ENCODE assay signal across 1 cellular context in the genomic region with DNA sequence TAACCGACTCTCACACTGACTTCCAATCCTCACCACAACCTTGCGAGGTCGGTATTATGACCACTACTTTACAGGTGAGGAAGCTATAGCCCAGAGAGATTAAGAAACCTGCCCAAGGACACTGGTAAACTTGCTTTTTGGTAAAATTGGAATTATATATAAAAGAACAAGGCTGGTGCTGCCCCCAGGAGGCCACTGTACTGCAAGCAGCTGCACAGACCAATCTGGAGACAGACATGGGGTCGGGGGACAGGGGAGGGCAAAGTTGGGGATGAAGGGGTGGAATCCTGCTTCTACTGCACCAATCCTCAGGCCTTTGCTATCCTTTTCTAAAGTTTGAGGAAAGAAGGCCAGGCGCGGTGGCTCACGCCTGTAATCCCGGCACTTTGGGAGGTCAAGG.
TF ChIP-seq lines count a peak whose summit lies in the region.

No MANE protein-coding gene starts in this region.

TF ChIP-seq in WTC11, 78 proteins besides CTCF, POLR2A, EP300 and RAD21 (continued from another document):
- TF ChIP-seq, protein P1, sequence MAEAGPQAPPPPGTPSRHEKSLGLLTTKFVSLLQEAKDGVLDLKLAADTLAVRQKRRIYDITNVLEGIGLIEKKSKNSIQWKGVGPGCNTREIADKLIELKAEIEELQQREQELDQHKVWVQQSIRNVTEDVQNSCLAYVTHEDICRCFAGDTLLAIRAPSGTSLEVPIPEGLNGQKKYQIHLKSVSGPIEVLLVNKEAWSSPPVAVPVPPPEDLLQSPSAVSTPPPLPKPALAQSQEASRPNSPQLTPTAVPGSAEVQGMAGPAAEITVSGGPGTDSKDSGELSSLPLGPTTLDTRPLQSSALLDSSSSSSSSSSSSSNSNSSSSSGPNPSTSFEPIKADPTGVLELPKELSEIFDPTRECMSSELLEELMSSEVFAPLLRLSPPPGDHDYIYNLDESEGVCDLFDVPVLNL (CRISPR knock-in tag; IDR thresholded peaks at IDR 0.05; ENCODE audit: borderline replicate concordance, low read depth) = no peak
- TF ChIP-seq, protein P2, sequence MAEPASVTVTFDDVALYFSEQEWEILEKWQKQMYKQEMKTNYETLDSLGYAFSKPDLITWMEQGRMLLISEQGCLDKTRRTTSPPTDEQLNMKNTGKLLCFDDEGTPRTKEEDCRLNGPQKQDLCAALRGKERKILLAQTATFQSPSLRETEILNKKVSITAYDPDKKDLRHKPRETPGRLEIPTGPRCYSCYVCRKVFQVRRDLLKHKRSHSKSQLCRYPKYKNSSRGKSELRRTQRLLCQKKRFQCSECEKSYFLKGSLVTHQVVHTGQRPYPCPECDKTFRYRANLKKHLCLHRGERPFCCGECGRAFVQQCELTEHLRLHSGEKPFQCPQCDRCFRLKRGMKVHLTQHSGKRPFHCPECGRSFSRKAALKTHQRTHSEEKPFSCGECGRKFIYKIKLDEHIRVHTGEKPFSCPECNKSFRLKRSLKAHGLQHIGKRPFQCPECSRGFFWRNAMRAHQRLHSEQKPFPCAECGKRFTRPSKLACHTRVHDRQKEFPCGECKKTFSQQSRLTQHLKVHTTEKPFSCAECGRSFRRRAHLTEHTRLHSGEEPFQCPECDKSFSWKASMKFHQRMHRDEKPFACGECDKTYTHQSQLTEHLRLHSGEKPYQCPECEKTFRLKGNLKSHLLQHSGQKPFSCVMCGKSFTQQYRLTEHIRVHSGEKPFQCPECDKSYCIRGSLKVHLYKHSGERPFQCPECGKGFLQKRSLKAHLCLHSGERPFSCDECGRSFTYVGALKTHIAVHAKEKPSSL (CRISPR knock-in tag; conservative IDR thresholded peaks at IDR 0.05) = no peak
- TF ChIP-seq, protein P3, sequence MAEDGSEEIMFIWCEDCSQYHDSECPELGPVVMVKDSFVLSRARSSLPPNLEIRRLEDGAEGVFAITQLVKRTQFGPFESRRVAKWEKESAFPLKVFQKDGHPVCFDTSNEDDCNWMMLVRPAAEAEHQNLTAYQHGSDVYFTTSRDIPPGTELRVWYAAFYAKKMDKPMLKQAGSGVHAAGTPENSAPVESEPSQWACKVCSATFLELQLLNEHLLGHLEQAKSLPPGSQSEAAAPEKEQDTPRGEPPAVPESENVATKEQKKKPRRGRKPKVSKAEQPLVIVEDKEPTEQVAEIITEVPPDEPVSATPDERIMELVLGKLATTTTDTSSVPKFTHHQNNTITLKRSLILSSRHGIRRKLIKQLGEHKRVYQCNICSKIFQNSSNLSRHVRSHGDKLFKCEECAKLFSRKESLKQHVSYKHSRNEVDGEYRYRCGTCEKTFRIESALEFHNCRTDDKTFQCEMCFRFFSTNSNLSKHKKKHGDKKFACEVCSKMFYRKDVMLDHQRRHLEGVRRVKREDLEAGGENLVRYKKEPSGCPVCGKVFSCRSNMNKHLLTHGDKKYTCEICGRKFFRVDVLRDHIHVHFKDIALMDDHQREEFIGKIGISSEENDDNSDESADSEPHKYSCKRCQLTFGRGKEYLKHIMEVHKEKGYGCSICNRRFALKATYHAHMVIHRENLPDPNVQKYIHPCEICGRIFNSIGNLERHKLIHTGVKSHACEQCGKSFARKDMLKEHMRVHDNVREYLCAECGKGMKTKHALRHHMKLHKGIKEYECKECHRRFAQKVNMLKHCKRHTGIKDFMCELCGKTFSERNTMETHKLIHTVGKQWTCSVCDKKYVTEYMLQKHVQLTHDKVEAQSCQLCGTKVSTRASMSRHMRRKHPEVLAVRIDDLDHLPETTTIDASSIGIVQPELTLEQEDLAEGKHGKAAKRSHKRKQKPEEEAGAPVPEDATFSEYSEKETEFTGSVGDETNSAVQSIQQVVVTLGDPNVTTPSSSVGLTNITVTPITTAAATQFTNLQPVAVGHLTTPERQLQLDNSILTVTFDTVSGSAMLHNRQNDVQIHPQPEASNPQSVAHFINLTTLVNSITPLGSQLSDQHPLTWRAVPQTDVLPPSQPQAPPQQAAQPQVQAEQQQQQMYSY (CRISPR knock-in tag; IDR thresholded peaks at IDR 0.05) = no peak
- TF ChIP-seq JUN (CRISPR knock-in tag; IDR thresholded peaks at IDR 0.05) (no peak), ZNF416 (CRISPR knock-in tag; IDR thresholded peaks at IDR 0.05) (no peak), ZNF138 (CRISPR knock-in tag; conservative IDR thresholded peaks at IDR 0.05) (no peak), NR1H2 (CRISPR knock-in tag; IDR thresholded peaks at IDR 0.05) (no peak), SP1 (CRISPR knock-in tag; conservative IDR thresholded peaks at IDR 0.05) (no peak)
- TF ChIP-seq, protein P4, sequence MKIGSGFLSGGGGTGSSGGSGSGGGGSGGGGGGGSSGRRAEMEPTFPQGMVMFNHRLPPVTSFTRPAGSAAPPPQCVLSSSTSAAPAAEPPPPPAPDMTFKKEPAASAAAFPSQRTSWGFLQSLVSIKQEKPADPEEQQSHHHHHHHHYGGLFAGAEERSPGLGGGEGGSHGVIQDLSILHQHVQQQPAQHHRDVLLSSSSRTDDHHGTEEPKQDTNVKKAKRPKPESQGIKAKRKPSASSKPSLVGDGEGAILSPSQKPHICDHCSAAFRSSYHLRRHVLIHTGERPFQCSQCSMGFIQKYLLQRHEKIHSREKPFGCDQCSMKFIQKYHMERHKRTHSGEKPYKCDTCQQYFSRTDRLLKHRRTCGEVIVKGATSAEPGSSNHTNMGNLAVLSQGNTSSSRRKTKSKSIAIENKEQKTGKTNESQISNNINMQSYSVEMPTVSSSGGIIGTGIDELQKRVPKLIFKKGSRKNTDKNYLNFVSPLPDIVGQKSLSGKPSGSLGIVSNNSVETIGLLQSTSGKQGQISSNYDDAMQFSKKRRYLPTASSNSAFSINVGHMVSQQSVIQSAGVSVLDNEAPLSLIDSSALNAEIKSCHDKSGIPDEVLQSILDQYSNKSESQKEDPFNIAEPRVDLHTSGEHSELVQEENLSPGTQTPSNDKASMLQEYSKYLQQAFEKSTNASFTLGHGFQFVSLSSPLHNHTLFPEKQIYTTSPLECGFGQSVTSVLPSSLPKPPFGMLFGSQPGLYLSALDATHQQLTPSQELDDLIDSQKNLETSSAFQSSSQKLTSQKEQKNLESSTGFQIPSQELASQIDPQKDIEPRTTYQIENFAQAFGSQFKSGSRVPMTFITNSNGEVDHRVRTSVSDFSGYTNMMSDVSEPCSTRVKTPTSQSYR (CRISPR knock-in tag; IDR thresholded peaks at IDR 0.05) = no peak
- TF ChIP-seq, protein P5, sequence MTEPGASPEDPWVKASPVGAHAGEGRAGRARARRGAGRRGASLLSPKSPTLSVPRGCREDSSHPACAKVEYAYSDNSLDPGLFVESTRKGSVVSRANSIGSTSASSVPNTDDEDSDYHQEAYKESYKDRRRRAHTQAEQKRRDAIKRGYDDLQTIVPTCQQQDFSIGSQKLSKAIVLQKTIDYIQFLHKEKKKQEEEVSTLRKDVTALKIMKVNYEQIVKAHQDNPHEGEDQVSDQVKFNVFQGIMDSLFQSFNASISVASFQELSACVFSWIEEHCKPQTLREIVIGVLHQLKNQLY (CRISPR knock-in tag; IDR thresholded peaks at IDR 0.05) = no peak
TF ChIP-seq in WTC11: peak in this region for 0.
